Comparison of ENCODE assay signal across 16 cellular contexts in the genomic region with DNA sequence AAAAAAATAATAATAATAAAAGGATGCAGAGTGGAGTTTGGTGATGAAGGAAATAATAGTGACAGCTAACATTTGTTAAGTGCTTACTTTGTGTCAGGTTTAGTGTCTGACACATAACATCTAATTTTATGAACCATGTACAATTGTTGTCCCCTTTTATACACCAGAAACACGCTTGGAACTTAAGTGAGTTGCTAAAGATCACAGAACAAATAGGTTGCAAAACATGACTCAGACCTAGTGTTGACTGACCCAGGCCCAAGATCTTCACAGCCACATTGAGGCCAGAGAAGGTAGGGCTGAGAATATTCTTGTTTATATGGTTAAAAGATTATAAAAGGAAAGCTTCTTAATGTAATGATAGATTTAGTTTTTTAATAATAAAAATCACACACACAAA. TPM values are rescaled to one million over a fixed set of nuclear protein-coding genes. Genes with fewer than 3 reads are reported as not detected.
DNase-seq lines count a peak whose midpoint lies in the region; ATAC-seq and TF ChIP-seq lines count a peak whose summit lies in the region.
"Had no signal": no experiment of that assay in that cellular context is flagged by ENCODE, and none has a peak within 500 bp of the region (broad histone marks: within the 10 kb centered on the region; RNA-seq: fewer than 3 reads in every experiment).

No MANE protein-coding gene starts in this region.

- no peaks in the 10 kb centered on the region for H4K20me1 ChIP-seq in Karpas-422 (ENCODE audit: insufficient read depth, low read depth, low read length)
- H4K20me1 ChIP-seq: BLaER1 had no signal

- peak overlapping the region; percentile 53 for H2AFZ ChIP-seq in Karpas-422 (ENCODE audit: low read length)

- H3K9me3 ChIP-seq in Karpas-422 (ENCODE audit: low read length) (no peaks in the 10 kb centered on the region), left lung (no peaks in the 10 kb centered on the region)
- H3K9me3 ChIP-seq: BLaER1, HAP-1 had no signal

- no peak for TF ChIP-seq CTCF in left lung (IDR thresholded peaks at IDR 0.05)

- no peaks in the 10 kb centered on the region for H3K36me3 ChIP-seq in Karpas-422 (ENCODE audit: insufficient read depth, low read length)
- H3K36me3 ChIP-seq in left lung: no peaks in the 10 kb centered on the region
- H3K36me3 ChIP-seq: BLaER1, HAP-1 had no signal

- no peaks in the 10 kb centered on the region for H3K9me2 ChIP-seq in Karpas-422 (replicated peaks; ENCODE audit: insufficient read depth, low read length)

- ATAC-seq in left lung (peak; percentile 19), left lobe of liver (no peak)
- ATAC-seq: CD8-positive, alpha-beta T cell had no signal

- DNase-seq in DMS53 (lab: John Stamatoyannopoulos, UW) (peak; percentile 19), DMS53 treated with DMSO at 0.1 percent for 48 hours (lab: John Stamatoyannopoulos, UW; ENCODE audit: unreplicated experiment) (no peak), Karpas-422 (no peak), left lung (no peak), NCI-H128 (lab: John Stamatoyannopoulos, UW; ENCODE audit: unreplicated experiment) (no peak), left lobe of liver (ENCODE audit: low spot score) (no peak)
- DNase-seq: CD4-positive, CD25-positive, alpha-beta regulatory T cell; CD8-positive, alpha-beta T cell; DMS 273 treated with DMSO at 0.1 percent for 48 hours; DND-41; GOT3; HFFc6 had no signal

- H3K27ac ChIP-seq in Karpas-422 (ENCODE audit: low read length): no peak overlapping the region
- H3K27ac ChIP-seq in left lung: no peak overlapping the region
- H3K27ac ChIP-seq: 22Rv1, BLaER1, C4-2B had no signal

- no peak overlapping the region for H3K4me3 ChIP-seq in Karpas-422 (ENCODE audit: low read length)
- no peak overlapping the region for H3K4me3 ChIP-seq in left lung
- H3K4me3 ChIP-seq: BLaER1, HAP-1 had no signal

- H3K4me2 ChIP-seq in Karpas-422 (ENCODE audit: low read depth, low read length, poor library complexity, severe bottlenecking): peak overlapping the region; percentile 24
- H3K4me2 ChIP-seq: BLaER1 had no signal

- H3K79me2 ChIP-seq in Karpas-422 (ENCODE audit: low read length): no peaks in the 10 kb centered on the region

- H3K27me3 ChIP-seq in Karpas-422 (ENCODE audit: low read length) (no peaks in the 10 kb centered on the region), left lung (no peaks in the 10 kb centered on the region)
- H3K27me3 ChIP-seq: BLaER1 had no signal

- intact Hi-C loops in left lung (cut with DNase I): no loop called here

- no peak overlapping the region for H3K9ac ChIP-seq in Karpas-422 (ENCODE audit: low read length)
- H3K9ac ChIP-seq: BLaER1 had no signal

- H3K4me1 ChIP-seq in Karpas-422 (ENCODE audit: low read length): peaks cover 16% of the 10 kb centered on the region
- no peaks in the 10 kb centered on the region for H3K4me1 ChIP-seq in left lung
- H3K4me1 ChIP-seq: BLaER1, HAP-1 had no signal

RNA-seq across cellular contexts. Expression of gene TMEM135, which starts 25.6 kb away (rescaled TPM):
- total RNA-seq in Karpas-422 (2014; rRNA removed; shearing (Covaris generic); ENCODE audit: low replicate concordance): 98.9 and 228 TPM in 2 replicates
- total RNA-seq in left lung (10 to 100 TPM; 21.3 to 26.6 TPM), left lobe of liver (18.2 TPM)

RNA-seq across cellular contexts. Expression of gene FZD4, which starts 56.9 kb away (rescaled TPM):
- 1.8 and 1.9 TPM in 2 replicates for total RNA-seq in Karpas-422 (2014; rRNA removed; shearing (Covaris generic); ENCODE audit: low replicate concordance)
- total RNA-seq in left lung (10 to 100 TPM; 23.5 to 25.1 TPM), left lobe of liver (15.8 TPM)
- total RNA-seq: CD4-positive, CD25-positive, alpha-beta regulatory T cell had no signal
